Comparison of ENCODE assay signal across 5 cellular contexts in genomic region chr5:171139227-171139626, GRCh38.
"Had no signal": no experiment of that assay in that cellular context is flagged by ENCODE, and none has a peak within 500 bp of the region (broad histone marks: within the 10 kb centered on the region; RNA-seq: fewer than 3 reads in every experiment).

No MANE protein-coding gene starts in this region.

- H3K27ac ChIP-seq: HL-60 had no signal

- ATAC-seq: HepG2, K562 had no signal

- DNase-seq: IMR-90, KBM-7 had no signal

- H3K4me3 ChIP-seq: K562 had no signal
